8 cellular contexts compared by ENCODE assay signal in genomic region chr19:5961969-5962945, GRCh38. TPM values are rescaled to one million over a fixed set of nuclear protein-coding genes. Genes with fewer than 3 reads are reported as not detected.
DNase-seq lines count a peak whose midpoint lies in the region; ATAC-seq, FAIRE-seq and TF ChIP-seq lines count a peak whose summit lies in the region.

No MANE protein-coding gene starts in this region.

- peaks cover 100% of the 10 kb centered on the region for H3K79me2 ChIP-seq in Loucy (ENCODE audit: insufficient read depth, low read length)
- peaks cover 98% of the 10 kb centered on the region for H3K79me2 ChIP-seq in astrocyte (ENCODE audit: insufficient read depth, low read length)

- intact Hi-C loops in left lung (cut with DNase I) = no loop called here

- peak overlapping the region; percentile 71 for H3K27ac ChIP-seq in BLaER1
- no peak overlapping the region for H3K27ac ChIP-seq in astrocyte (ENCODE audit: low read depth, low read length)
- H3K27ac ChIP-seq in left lung = peak overlapping the region; percentile 80 to 86

- peak overlapping the region; percentile 99 for H3K27ac Mint-ChIP-seq in T-helper 17 cell
- peak overlapping the region; percentile 30 for H3K27ac Mint-ChIP-seq in astrocyte (ENCODE audit: unreplicated experiment)

- ATAC-seq in T-helper 17 cell (peak; percentile 94), left lung (peak; percentile 85), SK-N-SH treated with all-trans-retinoic acid at 6 μM for 48 hours (no peak), HG02623 (IDR thresholded peaks at IDR 0.05; ENCODE audit: unreplicated experiment) (no peak)

- H3K36me3 ChIP-seq in BLaER1 (peaks cover 67% of the 10 kb centered on the region), Loucy (ENCODE audit: insufficient read depth, low read length) (peaks cover 8% of the 10 kb centered on the region; the same call in 1 of the 2 replicates), astrocyte (ENCODE audit: insufficient read depth, low read length) (no peaks in the 10 kb centered on the region), left lung (peaks cover 0 to 5% of the 10 kb centered on the region in 2 donors)

- H3K4me1 ChIP-seq in BLaER1 (peaks cover 97% of the 10 kb centered on the region), Loucy (ENCODE audit: insufficient read depth, low read length, poor library complexity, severe bottlenecking) (peaks cover 13% of the 10 kb centered on the region), astrocyte (ENCODE audit: insufficient read depth, low read length) (peaks cover 17% of the 10 kb centered on the region), left lung (peaks cover 48 to 89% of the 10 kb centered on the region in 2 donors)

- H3K4me3 ChIP-seq in BLaER1 (0 out of 2 replicates have a peak overlapping the region, but pooled peaks have one; percentile 29), Loucy (ENCODE audit: low read length, poor library complexity, severe bottlenecking) (peak overlapping the region; percentile 25), astrocyte (ENCODE audit: insufficient read depth, low read depth, low read length) (no peak overlapping the region), left lung (no peak overlapping the region)

- H3K4me2 ChIP-seq in BLaER1 (peak overlapping the region; percentile 91), Loucy (ENCODE audit: low read depth, low read length, poor library complexity, severe bottlenecking) (peak overlapping the region; percentile 60), astrocyte (ENCODE audit: low read length) (peak overlapping the region; percentile 53)

- H3K9me3 ChIP-seq in BLaER1 = no peaks in the 10 kb centered on the region
- H3K9me3 ChIP-seq in Loucy (ENCODE audit: insufficient read depth, low read depth, low read length) = no peaks in the 10 kb centered on the region
- no peaks in the 10 kb centered on the region for H3K9me3 ChIP-seq in T-helper 17 cell (ENCODE audit: control insufficient read depth, low read length, poor library complexity, severe bottlenecking)
- no peaks in the 10 kb centered on the region for H3K9me3 ChIP-seq in astrocyte (ENCODE audit: insufficient read depth, low read depth, low read length)
- no peaks in the 10 kb centered on the region for H3K9me3 ChIP-seq in left lung

- H2AFZ ChIP-seq in Loucy (ENCODE audit: low read length) (no peak overlapping the region), astrocyte (ENCODE audit: low read depth, low read length) (no peak overlapping the region)

- H3K36me3 Mint-ChIP-seq in T-helper 17 cell (ENCODE audit: low read depth) (peaks cover 2% of the 10 kb centered on the region), astrocyte (ENCODE audit: low read depth, unreplicated experiment) (peaks cover 3% of the 10 kb centered on the region)

- no peaks in the 10 kb centered on the region for H3F3A ChIP-seq in Loucy (ENCODE audit: low read depth)

- H3K4me3 Mint-ChIP-seq in T-helper 17 cell (peak overlapping the region; percentile 87), astrocyte (ENCODE audit: unreplicated experiment) (no peak overlapping the region)

- H3K9me3 Mint-ChIP-seq in astrocyte (ENCODE audit: unreplicated experiment) = no peaks in the 10 kb centered on the region

- H4K20me1 ChIP-seq in BLaER1 (peaks cover 99% of the 10 kb centered on the region), Loucy (ENCODE audit: insufficient read depth, low read length, poor library complexity, severe bottlenecking) (peaks cover 97% of the 10 kb centered on the region), astrocyte (ENCODE audit: insufficient read depth, low read length) (peaks cover 96% of the 10 kb centered on the region)

- no peak for TF ChIP-seq CTCF in Loucy (conservative IDR thresholded peaks at IDR 0.05; ENCODE audit: low read length)
- no peak for TF ChIP-seq CTCF in astrocyte (IDR thresholded peaks at IDR 0.05; ENCODE audit: insufficient read depth, low read depth, low read length)
- no peak for TF ChIP-seq CTCF in left lung (IDR thresholded peaks at IDR 0.05)

- H3K4me1 Mint-ChIP-seq in T-helper 17 cell (peaks cover 60% of the 10 kb centered on the region), astrocyte (ENCODE audit: low read depth, unreplicated experiment) (peaks cover 23% of the 10 kb centered on the region)

- no peak for FAIRE-seq in astrocyte (lab: Jason Lieb, UNC)

- H3K9me2 ChIP-seq in Loucy (replicated peaks; ENCODE audit: low read depth, low read length) = no peaks in the 10 kb centered on the region

- peak; percentile 29 to 67 (median 55) for DNase-seq in T-helper 17 cell
- no peak for DNase-seq in astrocyte (ENCODE audit: low read depth)
- peak in 1 of 2 donors; percentile 86 for DNase-seq in left lung
- DNase-seq in stimulated activated CD8-positive, alpha-beta memory T cell treated with anti-CD3 and anti-CD28 coated beads, Interleukin-7, amount 100 ng/mL, for 1 hour (ENCODE audit: low read depth in 2 of 2) = peak; percentile 42 to 49

- H3K9ac ChIP-seq in BLaER1 (peak overlapping the region; percentile 67), Loucy (ENCODE audit: low read depth, low read length, poor library complexity, severe bottlenecking) (peak overlapping the region; percentile 24), astrocyte (ENCODE audit: low read length) (peak overlapping the region; percentile 30)

- H3K27me3 Mint-ChIP-seq in T-helper 17 cell (no peaks in the 10 kb centered on the region), astrocyte (ENCODE audit: low read depth, unreplicated experiment) (no peaks in the 10 kb centered on the region)

- H3K27me3 ChIP-seq in BLaER1 (no peaks in the 10 kb centered on the region), Loucy (ENCODE audit: insufficient read depth, low read length, poor library complexity, severe bottlenecking) (no peaks in the 10 kb centered on the region), astrocyte (ENCODE audit: insufficient read depth, low read length) (no peaks in the 10 kb centered on the region), left lung (no peaks in the 10 kb centered on the region)

TF ChIP-seq in SK-N-SH treated with all-trans-retinoic acid at 6 μM for 48 hours, 23 proteins besides CTCF, POLR2A, EP300 and RAD21:
- TF ChIP-seq RARB (CRISPR knock-in tag; IDR thresholded peaks at IDR 0.05) = no peak
- no peak for TF ChIP-seq SNAI2 (CRISPR knock-in tag; IDR thresholded peaks at IDR 0.05)
- TF ChIP-seq ESRRG (CRISPR knock-in tag; IDR thresholded peaks at IDR 0.05) = no peak
TF ChIP-seq in SK-N-SH treated with all-trans-retinoic acid at 6 μM for 48 hours: peak in this region for 0.

RNA-seq across cellular contexts. Expression of gene RANBP3, which starts 15.7 kb away (rescaled TPM):
- total RNA-seq in T-helper 17 cell (10 to 100 TPM; 76.8 to 86.9 TPM), astrocyte (61.3 and 70.5 TPM in 2 replicates), left lung (10 to 100 TPM; 64.6 to 69.0 TPM)

RNA-seq across cellular contexts. Expression of gene CAPS, which starts 48.2 kb away (rescaled TPM):
- total RNA-seq in T-helper 17 cell = 10 to 100 TPM; 41.0 to 47.1 TPM
- 6.2 and 7.2 TPM in 2 replicates for total RNA-seq in astrocyte
- 10 to 100 TPM in 1 of 2 donors, 1 to 10 TPM in 1; 8.8 to 40.9 TPM for total RNA-seq in left lung

RNA-seq across cellular contexts. Expression of gene VMAC, which starts 57.6 kb away (rescaled TPM):
- 10 to 100 TPM; 24.6 TPM for total RNA-seq in T-helper 17 cell
- 3.9 and 4.2 TPM in 2 replicates for total RNA-seq in astrocyte
- total RNA-seq in left lung = 1 to 10 TPM; 5.0 to 6.6 TPM

RNA-seq across cellular contexts. Expression of gene NDUFA11, which starts 58.7 kb away (rescaled TPM):
- 100 to 1,000 TPM; 102 to 108 TPM for total RNA-seq in T-helper 17 cell
- 286 and 305 TPM in 2 replicates for total RNA-seq in astrocyte
- 100 to 1,000 TPM; 163 to 190 TPM for total RNA-seq in left lung

Comparison
In these comparisons a context has a peak if more than half of its experiments do, and no peak if none do; other contexts are left out.
1. H3K4me3 ChIP-seq: peak in BLaER1 (single experiment) and Loucy (single experiment); none in astrocyte (single experiment) and left lung (0 of 2).
2. ATAC-seq: peak in T-helper 17 cell (single experiment) and left lung (single experiment); none in SK-N-SH treated with all-trans-retinoic acid at 6 μM for 48 hours (single experiment) and HG02623 (single experiment).
3. Peak in every context shown above with its lines, with median percentiles within 50 percentile points of each other: H3K4me2 ChIP-seq and H3K9ac ChIP-seq.